Comparison of ENCODE assay signal across 25 cellular contexts in the genomic region with DNA sequence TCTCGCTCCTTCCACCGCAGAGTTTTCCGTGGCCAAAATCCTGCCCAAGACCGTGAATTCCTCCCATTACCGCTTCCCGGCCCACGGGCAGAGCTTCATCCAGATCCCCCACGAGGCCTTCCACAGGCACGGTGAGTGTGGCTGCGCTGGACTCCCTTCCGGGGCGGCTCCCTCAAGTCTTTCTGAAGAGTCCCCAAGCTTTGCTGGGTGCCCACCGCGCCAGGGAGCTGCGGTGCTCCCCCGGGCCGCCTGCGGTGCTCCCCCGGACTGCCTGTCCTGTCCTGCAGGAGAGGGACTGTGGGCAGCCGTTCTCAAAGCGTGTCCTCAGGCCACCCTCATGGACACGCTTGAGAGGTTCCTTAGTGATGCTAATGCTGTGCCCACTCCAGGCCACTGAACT. TPM values are rescaled to one million over a fixed set of nuclear protein-coding genes. Genes with fewer than 3 reads are reported as not detected.
A peak's percentile ranks its signal among the peaks of the same experiment; 100 is the strongest.
DNase-seq lines count a peak whose midpoint lies in the region; ATAC-seq and TF ChIP-seq lines count a peak whose summit lies in the region.
"Had no signal": no experiment of that assay in that cellular context is flagged by ENCODE, and none has a peak within 500 bp of the region (broad histone marks: within the 10 kb centered on the region; RNA-seq: fewer than 3 reads in every experiment).

No MANE protein-coding gene starts in this region.

- H3K9me3 Mint-ChIP-seq in natural killer cell treated with Interleukin-12 subunit alpha and Interleukin-12 subunit beta and Interleukin-15 and Interleukin-18, amount 100 ng/mL, for 72 hours, result no peaks in the 10 kb centered on the region
- H3K9me3 Mint-ChIP-seq in natural killer cell, result no peaks in the 10 kb centered on the region
- peaks cover 12% of the 10 kb centered on the region for H3K9me3 Mint-ChIP-seq in nephron progenitor cell
- H3K9me3 Mint-ChIP-seq: central memory CD8-positive, alpha-beta T cell had no signal

- no peak overlapping the region for H3K4me3 ChIP-seq in brain microvascular endothelial cell (ENCODE audit: low read depth, low read length)
- H3K4me3 ChIP-seq: left lung, ovary, thoracic aorta had no signal

- in situ Hi-C loops in brain microvascular endothelial cell (cut with HindIII; ENCODE audit: low pct_ligation_motif_present, low sequenced_read_pairs), result no loop called here

- ATAC-seq in natural killer cell treated with Interleukin-12 subunit alpha and Interleukin-12 subunit beta and Interleukin-15 and Interleukin-18, amount 100 ng/mL, for 72 hours, result no peak
- ATAC-seq in natural killer cell (no peak), HG02870 (IDR thresholded peaks at IDR 0.05; ENCODE audit: unreplicated experiment) (no peak)
- ATAC-seq: esophagus mucosa, HepG2, left lung had no signal

- H3K4me3 Mint-ChIP-seq in natural killer cell treated with Interleukin-12 subunit alpha and Interleukin-12 subunit beta and Interleukin-15 and Interleukin-18, amount 100 ng/mL, for 72 hours, result no peak overlapping the region
- no peak overlapping the region for H3K4me3 Mint-ChIP-seq in natural killer cell
- peak overlapping the region; percentile 30 for H3K4me3 Mint-ChIP-seq in nephron progenitor cell
- H3K4me3 Mint-ChIP-seq: activated CD4-positive, alpha-beta memory T cell treated with anti-CD3 and anti-CD28 coated beads, Interleukin-2, amount 10 ng/mL, durations not matched to agents 7 days and 5 days; central memory CD8-positive, alpha-beta T cell had no signal

- peaks cover 0 to 4% of the 10 kb centered on the region in 2 donors for H3K27me3 Mint-ChIP-seq in natural killer cell treated with Interleukin-12 subunit alpha and Interleukin-12 subunit beta and Interleukin-15 and Interleukin-18, amount 100 ng/mL, for 72 hours
- H3K27me3 Mint-ChIP-seq in natural killer cell (ENCODE audit: low read depth in 2 of 2) (no peaks in the 10 kb centered on the region), nephron progenitor cell (ENCODE audit: low read depth, poor library complexity) (peaks cover 8% of the 10 kb centered on the region)
- H3K27me3 Mint-ChIP-seq: activated CD4-positive, alpha-beta memory T cell treated with anti-CD3 and anti-CD28 coated beads, Interleukin-2, amount 10 ng/mL, durations not matched to agents 7 days and 5 days; central memory CD8-positive, alpha-beta T cell had no signal

- H3K36me3 Mint-ChIP-seq in natural killer cell treated with Interleukin-12 subunit alpha and Interleukin-12 subunit beta and Interleukin-15 and Interleukin-18, amount 100 ng/mL, for 72 hours, result no peaks in the 10 kb centered on the region
- H3K36me3 Mint-ChIP-seq in natural killer cell (no peaks in the 10 kb centered on the region), nephron progenitor cell (ENCODE audit: low read depth) (peaks cover 12% of the 10 kb centered on the region)

- no peak for TF ChIP-seq CTCF in natural killer cell (IDR thresholded peaks at IDR 0.05)
- TF ChIP-seq CTCF in nephron progenitor cell (IDR thresholded peaks at IDR 0.05), result no peak
- TF ChIP-seq CTCF in brain microvascular endothelial cell (IDR thresholded peaks at IDR 0.05; ENCODE audit: low read depth, low read length, missing control alignments), result no peak

- H3K4me1 Mint-ChIP-seq in natural killer cell treated with Interleukin-12 subunit alpha and Interleukin-12 subunit beta and Interleukin-15 and Interleukin-18, amount 100 ng/mL, for 72 hours (ENCODE audit: low read depth in 2 of 2), result no peaks in the 10 kb centered on the region
- H3K4me1 Mint-ChIP-seq in natural killer cell, result no peaks in the 10 kb centered on the region
- peaks cover 58% of the 10 kb centered on the region for H3K4me1 Mint-ChIP-seq in nephron progenitor cell
- H3K4me1 Mint-ChIP-seq: activated CD4-positive, alpha-beta memory T cell treated with anti-CD3 and anti-CD28 coated beads, Interleukin-2, amount 10 ng/mL, durations not matched to agents 7 days and 5 days; central memory CD8-positive, alpha-beta T cell had no signal

- H3K27me3 ChIP-seq in brain microvascular endothelial cell (replicated peaks), result no peaks in the 10 kb centered on the region
- H3K27me3 ChIP-seq: left lung, ovary had no signal

- DNase-seq in natural killer cell treated with Interleukin-12 subunit alpha and Interleukin-12 subunit beta and Interleukin-15 and Interleukin-18, amount 100 ng/mL, for 72 hours (ENCODE audit: low spot score), result peak; percentile 49
- DNase-seq in natural killer cell (no peak), UCSD-AML1 (lab: John Stamatoyannopoulos, UW; ENCODE audit: unreplicated experiment) (peak; percentile 40), nephron progenitor cell (no peak), brain microvascular endothelial cell (no peak)
- no peak for DNase-seq in activated T-cell treated with anti-CD3 and anti-CD28 coated beads, Interleukin-2, amount 50 U/mL, for 48 hours
- DNase-seq: activated CD4-positive, alpha-beta memory T cell treated with anti-CD3 and anti-CD28 coated beads, Interleukin-2, amount 10 ng/mL, durations not matched to agents 7 days and 5 days; activated CD4-positive, CD25-positive, alpha-beta regulatory T cell treated with anti-CD3 and anti-CD28 coated beads, Interleukin-2, amount 50 U/mL, for 72 hours; activated CD8-positive, alpha-beta memory T cell treated with anti-CD3 and anti-CD28 coated beads, Interleukin-2, amount 50 U/mL, for 48 hours; COR-L47; glutamatergic neuron; left lung; MM.1S; NCI-H1417; NCI-H2029; NCI-H510A treated with DMSO at 0.1 percent for 48 hours; OCI-M1; ovary; stimulated activated naive CD4-positive, alpha-beta T cell treated with Interleukin-2 at 50 U/mL for 16 hours had no signal

- intact Hi-C loops in natural killer cell (cut with micrococcal nuclease), result no loop called here

- H3K27ac ChIP-seq in brain microvascular endothelial cell, result no peak overlapping the region
- H3K27ac ChIP-seq: left lung, ovary, RWPE1, thoracic aorta had no signal

- no peak overlapping the region for H3K27ac Mint-ChIP-seq in natural killer cell treated with Interleukin-12 subunit alpha and Interleukin-12 subunit beta and Interleukin-15 and Interleukin-18, amount 100 ng/mL, for 72 hours
- no peak overlapping the region for H3K27ac Mint-ChIP-seq in natural killer cell
- peak overlapping the region; percentile 80 for H3K27ac Mint-ChIP-seq in nephron progenitor cell
- H3K27ac Mint-ChIP-seq: activated CD4-positive, alpha-beta memory T cell treated with anti-CD3 and anti-CD28 coated beads, Interleukin-2, amount 10 ng/mL, durations not matched to agents 7 days and 5 days had no signal

- no peaks in the 10 kb centered on the region for H3K36me3 ChIP-seq in brain microvascular endothelial cell (replicated peaks)
- H3K36me3 ChIP-seq: ovary had no signal

RNA-seq across cellular contexts. Expression of a gene that starts 50.5 kb away (rescaled TPM):
- not detected for total RNA-seq in natural killer cell treated with Interleukin-12 subunit alpha and Interleukin-12 subunit beta and Interleukin-15 and Interleukin-18, amount 100 ng/mL, for 72 hours
- 1 to 10 TPM in 2 of 3 donors, under 1 TPM in 1; 0.50 to 3.9 (median 1.4) TPM for total RNA-seq in natural killer cell

Comparison
In these comparisons a context has a peak if more than half of its experiments do, and no peak if none do; other contexts are left out.
1. DNase-seq: peak in natural killer cell treated with Interleukin-12 subunit alpha and Interleukin-12 subunit beta and Interleukin-15 and Interleukin-18, amount 100 ng/mL, for 72 hours (single experiment) and UCSD-AML1 (single experiment); none in natural killer cell (single experiment), nephron progenitor cell (single experiment), activated T-cell treated with anti-CD3 and anti-CD28 coated beads, Interleukin-2, amount 50 U/mL, for 48 hours (0 of 2) and brain microvascular endothelial cell (single experiment).